1 cellular context compared by ENCODE assay signal in the genomic region with DNA sequence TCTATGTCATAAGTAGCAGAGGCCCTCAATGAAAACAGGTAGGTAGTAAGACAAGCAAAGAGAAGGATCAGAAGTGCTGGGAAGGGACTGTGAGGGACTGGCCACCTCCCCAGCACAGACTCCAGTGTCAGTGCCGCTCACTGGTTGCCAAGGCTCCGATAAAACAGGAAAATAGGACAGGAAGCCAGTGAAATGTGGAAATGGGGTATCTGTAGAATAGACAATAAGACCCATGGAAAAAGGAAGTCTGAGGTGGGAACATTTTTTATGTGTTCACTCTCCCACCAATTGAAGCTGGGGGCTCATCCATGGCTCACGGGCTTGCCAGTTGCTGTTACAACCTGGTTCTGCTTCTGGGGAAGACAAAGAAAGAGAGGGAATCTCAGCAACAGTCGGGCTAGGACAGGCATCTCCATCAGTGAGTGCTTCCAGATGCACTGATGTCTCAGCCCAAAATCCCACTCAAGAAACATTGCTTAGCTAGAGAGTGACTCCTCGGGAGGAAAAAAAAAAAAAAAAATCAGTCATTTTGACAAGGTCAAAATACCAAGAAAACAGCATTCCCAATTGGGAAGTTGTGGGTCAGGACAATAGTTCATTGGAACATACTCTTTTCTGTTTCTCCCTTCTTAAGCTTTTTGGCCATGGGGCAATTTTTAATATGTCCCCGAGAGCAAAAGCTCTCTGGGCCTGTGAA.
TF ChIP-seq lines count a peak whose summit lies in the region.

No MANE protein-coding gene starts in this region.

TF ChIP-seq in GM23338, 12 proteins besides CTCF, POLR2A, EP300 and RAD21 (continued from another document):
- TF ChIP-seq, protein P1, sequence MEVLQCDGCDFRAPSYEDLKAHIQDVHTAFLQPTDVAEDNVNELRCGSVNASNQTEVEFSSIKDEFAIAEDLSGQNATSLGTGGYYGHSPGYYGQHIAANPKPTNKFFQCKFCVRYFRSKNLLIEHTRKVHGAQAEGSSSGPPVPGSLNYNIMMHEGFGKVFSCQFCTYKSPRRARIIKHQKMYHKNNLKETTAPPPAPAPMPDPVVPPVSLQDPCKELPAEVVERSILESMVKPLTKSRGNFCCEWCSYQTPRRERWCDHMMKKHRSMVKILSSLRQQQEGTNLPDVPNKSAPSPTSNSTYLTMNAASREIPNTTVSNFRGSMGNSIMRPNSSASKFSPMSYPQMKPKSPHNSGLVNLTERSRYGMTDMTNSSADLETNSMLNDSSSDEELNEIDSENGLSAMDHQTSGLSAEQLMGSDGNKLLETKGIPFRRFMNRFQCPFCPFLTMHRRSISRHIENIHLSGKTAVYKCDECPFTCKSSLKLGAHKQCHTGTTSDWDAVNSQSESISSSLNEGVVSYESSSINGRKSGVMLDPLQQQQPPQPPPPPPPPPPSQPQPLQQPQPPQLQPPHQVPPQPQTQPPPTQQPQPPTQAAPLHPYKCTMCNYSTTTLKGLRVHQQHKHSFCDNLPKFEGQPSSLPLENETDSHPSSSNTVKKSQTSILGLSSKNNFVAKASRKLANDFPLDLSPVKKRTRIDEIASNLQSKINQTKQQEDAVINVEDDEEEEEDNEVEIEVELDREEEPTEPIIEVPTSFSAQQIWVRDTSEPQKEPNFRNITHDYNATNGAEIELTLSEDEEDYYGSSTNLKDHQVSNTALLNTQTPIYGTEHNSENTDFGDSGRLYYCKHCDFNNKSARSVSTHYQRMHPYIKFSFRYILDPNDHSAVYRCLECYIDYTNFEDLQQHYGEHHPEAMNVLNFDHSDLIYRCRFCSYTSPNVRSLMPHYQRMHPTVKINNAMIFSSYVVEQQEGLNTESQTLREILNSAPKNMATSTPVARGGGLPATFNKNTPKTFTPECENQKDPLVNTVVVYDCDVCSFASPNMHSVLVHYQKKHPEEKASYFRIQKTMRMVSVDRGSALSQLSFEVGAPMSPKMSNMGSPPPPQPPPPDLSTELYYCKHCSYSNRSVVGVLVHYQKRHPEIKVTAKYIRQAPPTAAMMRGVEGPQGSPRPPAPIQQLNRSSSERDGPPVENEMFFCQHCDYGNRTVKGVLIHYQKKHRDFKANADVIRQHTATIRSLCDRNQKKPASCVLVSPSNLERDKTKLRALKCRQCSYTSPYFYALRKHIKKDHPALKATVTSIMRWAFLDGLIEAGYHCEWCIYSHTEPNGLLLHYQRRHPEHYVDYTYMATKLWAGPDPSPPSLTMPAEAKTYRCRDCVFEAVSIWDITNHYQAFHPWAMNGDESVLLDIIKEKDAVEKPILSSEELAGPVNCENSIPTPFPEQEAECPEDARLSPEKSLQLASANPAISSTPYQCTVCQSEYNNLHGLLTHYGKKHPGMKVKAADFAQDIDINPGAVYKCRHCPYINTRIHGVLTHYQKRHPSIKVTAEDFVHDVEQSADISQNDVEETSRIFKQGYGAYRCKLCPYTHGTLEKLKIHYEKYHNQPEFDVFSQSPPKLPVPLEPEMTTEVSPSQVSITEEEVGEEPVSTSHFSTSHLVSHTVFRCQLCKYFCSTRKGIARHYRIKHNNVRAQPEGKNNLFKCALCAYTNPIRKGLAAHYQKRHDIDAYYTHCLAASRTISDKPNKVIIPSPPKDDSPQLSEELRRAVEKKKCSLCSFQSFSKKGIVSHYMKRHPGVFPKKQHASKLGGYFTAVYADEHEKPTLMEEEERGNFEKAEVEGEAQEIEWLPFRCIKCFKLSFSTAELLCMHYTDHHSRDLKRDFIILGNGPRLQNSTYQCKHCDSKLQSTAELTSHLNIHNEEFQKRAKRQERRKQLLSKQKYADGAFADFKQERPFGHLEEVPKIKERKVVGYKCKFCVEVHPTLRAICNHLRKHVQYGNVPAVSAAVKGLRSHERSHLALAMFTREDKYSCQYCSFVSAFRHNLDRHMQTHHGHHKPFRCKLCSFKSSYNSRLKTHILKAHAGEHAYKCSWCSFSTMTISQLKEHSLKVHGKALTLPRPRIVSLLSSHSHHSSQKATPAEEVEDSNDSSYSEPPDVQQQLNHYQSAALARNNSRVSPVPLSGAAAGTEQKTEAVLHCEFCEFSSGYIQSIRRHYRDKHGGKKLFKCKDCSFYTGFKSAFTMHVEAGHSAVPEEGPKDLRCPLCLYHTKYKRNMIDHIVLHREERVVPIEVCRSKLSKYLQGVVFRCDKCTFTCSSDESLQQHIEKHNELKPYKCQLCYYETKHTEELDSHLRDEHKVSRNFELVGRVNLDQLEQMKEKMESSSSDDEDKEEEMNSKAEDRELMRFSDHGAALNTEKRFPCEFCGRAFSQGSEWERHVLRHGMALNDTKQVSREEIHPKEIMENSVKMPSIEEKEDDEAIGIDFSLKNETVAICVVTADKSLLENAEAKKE (CRISPR knock-in tag; IDR thresholded peaks at IDR 0.05), result no peak
- no peak for TF ChIP-seq CREB1 (CRISPR knock-in tag; IDR thresholded peaks at IDR 0.05; ENCODE audit: low read depth)
- no peak for TF ChIP-seq NANOG (IDR thresholded peaks at IDR 0.05; ENCODE audit: borderline replicate concordance)
- TF ChIP-seq POLR2AphosphoS5 (IDR thresholded peaks at IDR 0.05; ENCODE audit: low read depth), result no peak
- no peak for TF ChIP-seq ZNF114 (CRISPR knock-in tag; IDR thresholded peaks at IDR 0.05)
- TF ChIP-seq JUNB (IDR thresholded peaks at IDR 0.05; ENCODE audit: unreplicated experiment), result no peak
